ENCODE assay signal across 14 cellular contexts in genomic region chr5:169651526-169651925, GRCh38. TPM values are rescaled to one million over a fixed set of nuclear protein-coding genes. Genes with fewer than 3 reads are reported as not detected.
A peak's percentile ranks its signal among the peaks of the same experiment; 100 is the strongest.
DNase-seq lines count a peak whose midpoint lies in the region; ATAC-seq, FAIRE-seq and TF ChIP-seq lines count a peak whose summit lies in the region.
"Had no signal": no experiment of that assay in that cellular context is flagged by ENCODE, and none has a peak within 500 bp of the region (broad histone marks: within the 10 kb centered on the region; RNA-seq: fewer than 3 reads in every experiment).

No MANE protein-coding gene starts in this region.

- H3K9me3 ChIP-seq in endothelial cell of umbilical vein (replicated peaks; ENCODE audit: control insufficient read depth, insufficient read depth, low read length) = no peaks in the 10 kb centered on the region

- H3K4me2 ChIP-seq in endothelial cell of umbilical vein (ENCODE audit: insufficient read depth, low read length) = no peak overlapping the region

- no peaks in the 10 kb centered on the region for H3K9me3 Mint-ChIP-seq in activated naive CD4-positive, alpha-beta T cell treated with anti-CD3 and anti-CD28 coated beads, Interleukin-2, amount 50 U/mL, for 24 hours
- H3K9me3 Mint-ChIP-seq in stimulated activated memory B cell treated with anti-CD40 and anti-IgM and Interleukin-4, amounts not matched to agents 10 μg/mL and 1 μg/mL and 100 μg/mL, for 72 hours = no peaks in the 10 kb centered on the region
- H3K9me3 Mint-ChIP-seq: mesothelial cell of epicardium had no signal

- POLR2A ChIA-PET in endothelial cell of umbilical vein (lab: Charles Lee) = no interaction called here

- no peak for DNase-seq in activated naive CD4-positive, alpha-beta T cell treated with anti-CD3 and anti-CD28 coated beads, Interleukin-2, amount 50 U/mL, for 16 hours
- no peak for DNase-seq in endothelial cell of umbilical vein (ENCODE audit: low read depth, low spot score)
- no peak for DNase-seq in islet precursor cell
- no peak for DNase-seq in foreskin fibroblast
- DNase-seq: activated CD8-positive, alpha-beta memory T cell treated with anti-CD3 and anti-CD28 coated beads, Interleukin-2, amount 50 U/mL, for 48 hours; erythroblast; NCI-H2081; stimulated activated CD4-positive, alpha-beta T cell treated with anti-CD3 and anti-CD28 coated beads, Interleukin-4, amount 100 ng/mL, for 4 hours had no signal

- no peaks in the 10 kb centered on the region for H4K20me1 ChIP-seq in endothelial cell of umbilical vein (replicated peaks; ENCODE audit: control insufficient read depth, extremely low read depth, insufficient read depth, low read length)

- H3K4me1 ChIP-seq in endothelial cell of umbilical vein (ENCODE audit: control insufficient read depth, extremely low read depth, insufficient read depth, low read length) = peaks cover 13% of the 10 kb centered on the region

- no peak overlapping the region for H3K4me3 ChIP-seq in endothelial cell of umbilical vein (replicated peaks in 1 of 3; ENCODE audit: insufficient read depth in 1 of 3, low read depth in 1 of 3, low read length in 3 of 3)
- no peak overlapping the region for H3K4me3 ChIP-seq in foreskin fibroblast (ENCODE audit: low read depth in 1 of 2, low read length in 2 of 2)

- no peaks in the 10 kb centered on the region for H3K27me3 Mint-ChIP-seq in activated naive CD4-positive, alpha-beta T cell treated with anti-CD3 and anti-CD28 coated beads, Interleukin-2, amount 50 U/mL, for 24 hours
- no peaks in the 10 kb centered on the region for H3K27me3 Mint-ChIP-seq in stimulated activated memory B cell treated with anti-CD40 and anti-IgM and Interleukin-4, amounts not matched to agents 10 μg/mL and 1 μg/mL and 100 μg/mL, for 72 hours

- CTCF ChIA-PET in endothelial cell of umbilical vein (lab: Charles Lee) = interaction anchor here (1.4 kb wide), 1 partner anchor 68 kb away, joined by 3 read pairs; the partner anchor contains the start of gene SPDL1

- dilution Hi-C loops in endothelial cell of umbilical vein (cut with MboI; ENCODE audit: extremely low pct_ligation_motif_present, low sequenced_read_pairs) = no loop called here

- H3K79me2 ChIP-seq in endothelial cell of umbilical vein (ENCODE audit: control insufficient read depth, insufficient read depth, low read length) = no peaks in the 10 kb centered on the region

- TF ChIP-seq CTCF in endothelial cell of umbilical vein (IDR thresholded peaks at IDR 0.05; ENCODE audit: extremely low read depth in 1 of 2, insufficient read depth in 1 of 2, low read depth in 1 of 2, low read length in 2 of 2) (no peak), foreskin fibroblast (IDR thresholded peaks at IDR 0.05; ENCODE audit: low read depth, low read length) (no peak)

- intact Hi-C loops in endothelial cell of umbilical vein (cut with micrococcal nuclease) = no loop called here

- H3K27ac ChIP-seq in endothelial cell of umbilical vein (ENCODE audit: insufficient read depth, low read depth, low read length) = peak overlapping the region; percentile 6

- peak overlapping the region; percentile 75 for H3K4me3 Mint-ChIP-seq in activated naive CD4-positive, alpha-beta T cell treated with anti-CD3 and anti-CD28 coated beads, Interleukin-2, amount 50 U/mL, for 24 hours
- peak overlapping the region; percentile 49 for H3K4me3 Mint-ChIP-seq in stimulated activated memory B cell treated with anti-CD40 and anti-IgM and Interleukin-4, amounts not matched to agents 10 μg/mL and 1 μg/mL and 100 μg/mL, for 72 hours
- H3K4me3 Mint-ChIP-seq: mesothelial cell of epicardium had no signal

- TF ChIP-seq POLR2A in endothelial cell of umbilical vein (IDR thresholded peaks at IDR 0.05; ENCODE audit: low read depth, low read length) = no peak

- no TSS peak for BruUV-seq in endothelial cell of umbilical vein (replicated peaks; lab: Mats Ljungman, UMichigan)

- peak overlapping the region; percentile 98 for H3K27ac Mint-ChIP-seq in activated naive CD4-positive, alpha-beta T cell treated with anti-CD3 and anti-CD28 coated beads, Interleukin-2, amount 50 U/mL, for 24 hours
- peak overlapping the region; percentile 75 for H3K27ac Mint-ChIP-seq in stimulated activated memory B cell treated with anti-CD40 and anti-IgM and Interleukin-4, amounts not matched to agents 10 μg/mL and 1 μg/mL and 100 μg/mL, for 72 hours
- H3K27ac Mint-ChIP-seq: mesothelial cell of epicardium had no signal

- no peaks in the 10 kb centered on the region for H3K27me3 ChIP-seq in endothelial cell of umbilical vein (ENCODE audit: control insufficient read depth in 2 of 2, insufficient read depth in 2 of 2, low read length in 2 of 2)

- peaks cover 6% of the 10 kb centered on the region for H3K36me3 Mint-ChIP-seq in activated naive CD4-positive, alpha-beta T cell treated with anti-CD3 and anti-CD28 coated beads, Interleukin-2, amount 50 U/mL, for 24 hours
- peaks cover 49% of the 10 kb centered on the region for H3K36me3 Mint-ChIP-seq in stimulated activated memory B cell treated with anti-CD40 and anti-IgM and Interleukin-4, amounts not matched to agents 10 μg/mL and 1 μg/mL and 100 μg/mL, for 72 hours
- H3K36me3 Mint-ChIP-seq: mesothelial cell of epicardium had no signal

- no peaks in the 10 kb centered on the region for H3K36me3 ChIP-seq in endothelial cell of umbilical vein (ENCODE audit: control insufficient read depth in 2 of 2, extremely low read depth in 1 of 2, insufficient read depth in 2 of 2, low read length in 2 of 2)

- no peak for FAIRE-seq in endothelial cell of umbilical vein (lab: Jason Lieb, UNC)

- no peak overlapping the region for H2AFZ ChIP-seq in endothelial cell of umbilical vein (ENCODE audit: low read depth, low read length)

- ATAC-seq in SK-N-SH treated with all-trans-retinoic acid at 6 μM for 48 hours (peak; percentile 50), HG03025 (IDR thresholded peaks at IDR 0.05; ENCODE audit: low FRiP score, unreplicated experiment) (no peak)
- no peak for ATAC-seq in stimulated activated memory B cell treated with anti-CD40 and anti-IgM and Interleukin-4, amounts not matched to agents 10 μg/mL and 1 μg/mL and 100 μg/mL, for 72 hours

- no peak overlapping the region for H3K9ac ChIP-seq in endothelial cell of umbilical vein (replicated peaks; ENCODE audit: extremely low read depth, insufficient read depth, low read length)

- H3K9me1 ChIP-seq in endothelial cell of umbilical vein (replicated peaks; ENCODE audit: control insufficient read depth, extremely low read depth, insufficient read depth, low read length) = no peaks in the 10 kb centered on the region

- H3K4me1 Mint-ChIP-seq in activated naive CD4-positive, alpha-beta T cell treated with anti-CD3 and anti-CD28 coated beads, Interleukin-2, amount 50 U/mL, for 24 hours = peaks cover 93% of the 10 kb centered on the region
- peaks cover 100% of the 10 kb centered on the region for H3K4me1 Mint-ChIP-seq in stimulated activated memory B cell treated with anti-CD40 and anti-IgM and Interleukin-4, amounts not matched to agents 10 μg/mL and 1 μg/mL and 100 μg/mL, for 72 hours

TF ChIP-seq in SK-N-SH treated with all-trans-retinoic acid at 6 μM for 48 hours, 23 proteins besides CTCF, POLR2A, EP300 and RAD21 (continues in another document):
- TF ChIP-seq SNAI2 (CRISPR knock-in tag; IDR thresholded peaks at IDR 0.05) = no peak
- TF ChIP-seq CREB5 (CRISPR knock-in tag; IDR thresholded peaks at IDR 0.05; ENCODE audit: low read depth) = no peak
- TF ChIP-seq ZNF565 (CRISPR knock-in tag; conservative IDR thresholded peaks at IDR 0.05; ENCODE audit: low read depth) = no peak
- no peak for TF ChIP-seq ARNTL (CRISPR knock-in tag; IDR thresholded peaks at IDR 0.05; ENCODE audit: borderline replicate concordance, low read depth)

TF ChIP-seq in endothelial cell of umbilical vein, 7 proteins besides CTCF, POLR2A, EP300 and RAD21:
- TF ChIP-seq MAX (IDR thresholded peaks at IDR 0.05; ENCODE audit: insufficient read depth, insufficient read length) = no peak
- no peak for TF ChIP-seq JUN (IDR thresholded peaks at IDR 0.05; ENCODE audit: borderline replicate concordance, insufficient read depth, insufficient read length, low read depth)
- TF ChIP-seq EZH2 (IDR thresholded peaks at IDR 0.05; ENCODE audit: borderline replicate concordance, low read depth, low read length, severe bottlenecking) = no peak
- no peak for TF ChIP-seq FOS (IDR thresholded peaks at IDR 0.05; ENCODE audit: borderline replicate concordance, insufficient read depth, low read length)

RNA-seq across cellular contexts. Expression of gene DOCK2, which starts 14.5 kb away (rescaled TPM):
- total RNA-seq in endothelial cell of umbilical vein = 0.62 and 4.8 TPM in 2 replicates
- 0.37 and 0.62 TPM in 2 replicates for polyA plus RNA-seq in endothelial cell of umbilical vein
- 0.61 and 0.63 TPM in 2 replicates for polyA plus RNA-seq in endothelial cell of umbilical vein (2011; cell fraction: cytosol; rRNA removed)
- 1.1 and 2.2 TPM in 2 replicates for polyA plus RNA-seq in endothelial cell of umbilical vein (2011; cell fraction: nucleus; rRNA removed)
- 0.86 and 1.5 TPM in 2 replicates for polyA plus RNA-seq in endothelial cell of umbilical vein (2012)
- polyA minus RNA-seq in endothelial cell of umbilical vein = 1.00 and 2.7 TPM in 2 replicates
- not detected for polyA minus RNA-seq in endothelial cell of umbilical vein (2011; cell fraction: cytosol; rRNA and poly(A)+ RNA removed)
- polyA minus RNA-seq in endothelial cell of umbilical vein (2011; cell fraction: nucleus; rRNA and poly(A)+ RNA removed) = 2.3 and 4.5 TPM in 2 replicates
- total RNA-seq: G401 had no signal
